21 cellular contexts compared by ENCODE assay signal in the genomic region with DNA sequence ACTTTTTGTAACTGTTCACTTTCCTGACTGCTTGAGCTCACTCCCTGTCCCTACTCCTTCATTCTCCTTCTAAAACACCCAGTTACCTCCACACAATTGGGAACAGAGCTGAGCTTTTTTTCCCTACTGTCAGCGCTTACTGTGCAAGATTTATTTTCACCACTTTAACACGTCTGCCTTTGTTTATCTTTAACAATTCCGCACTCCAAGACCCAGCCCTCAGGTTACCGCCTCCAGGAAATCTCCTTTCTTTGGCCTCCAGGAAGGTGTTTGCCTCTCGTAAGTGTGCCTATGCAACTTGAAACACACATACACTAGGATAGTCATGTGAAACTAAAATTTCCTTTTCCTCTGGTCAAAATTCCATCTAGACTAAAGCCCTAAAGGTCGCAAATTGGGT.
A peak's percentile ranks its signal among the peaks of the same experiment; 100 is the strongest.
DNase-seq lines count a peak whose midpoint lies in the region; ATAC-seq, FAIRE-seq and TF ChIP-seq lines count a peak whose summit lies in the region.
"Had no signal": no experiment of that assay in that cellular context is flagged by ENCODE, and none has a peak within 500 bp of the region (broad histone marks: within the 10 kb centered on the region; RNA-seq: fewer than 3 reads in every experiment).

No MANE protein-coding gene starts in this region.

- peak overlapping the region; percentile 8 for H2AFZ ChIP-seq in endothelial cell of umbilical vein (ENCODE audit: low read depth, low read length)

- peak overlapping the region in 2 of 3 experiments; percentile 2 to 23 for H3K27ac Mint-ChIP-seq in nephron
- H3K27ac Mint-ChIP-seq in activated T-helper 17 cell treated with anti-CD3 and anti-CD28 coated beads, Interleukin-2, amount 50 U/mL, for 72 hours, result no peak overlapping the region
- H3K27ac Mint-ChIP-seq: activated CD4-positive, alpha-beta memory T cell treated with anti-CD3 and anti-CD28 coated beads, Interleukin-2, amount 10 ng/mL, durations not matched to agents 7 days and 5 days; activated naive CD4-positive, alpha-beta T cell treated with anti-CD3 and anti-CD28 coated beads, Interleukin-2, amount 50 U/mL, for 72 hours had no signal

- no peaks in the 10 kb centered on the region for H3K79me2 ChIP-seq in endothelial cell of umbilical vein (ENCODE audit: control insufficient read depth, insufficient read depth, low read length)

- H3K27me3 Mint-ChIP-seq in nephron (ENCODE audit: low read depth), result peaks cover 8% of the 10 kb centered on the region
- H3K27me3 Mint-ChIP-seq in activated T-helper 17 cell treated with anti-CD3 and anti-CD28 coated beads, Interleukin-2, amount 50 U/mL, for 72 hours, result no peaks in the 10 kb centered on the region
- H3K27me3 Mint-ChIP-seq: activated CD4-positive, alpha-beta memory T cell treated with anti-CD3 and anti-CD28 coated beads, Interleukin-2, amount 10 ng/mL, durations not matched to agents 7 days and 5 days had no signal

- dilution Hi-C loops in endothelial cell of umbilical vein (cut with MboI; ENCODE audit: extremely low pct_ligation_motif_present, low sequenced_read_pairs), result no loop called here

- intact Hi-C loops in endothelial cell of umbilical vein (cut with micrococcal nuclease), result loop anchor here (1.0 to 5.0 kb wide), 8 partner anchors 16 to 1161 kb away; a partner anchor contains a TSS

- no peak for ATAC-seq in HG03108 (IDR thresholded peaks at IDR 0.05; ENCODE audit: unreplicated experiment)
- ATAC-seq in activated T-helper 17 cell treated with anti-CD3 and anti-CD28 coated beads, Interleukin-2, amount 50 U/mL, for 72 hours (replicated peaks), result no peak
- ATAC-seq: activated T-cell treated with anti-CD3 and anti-CD28 coated beads, Interleukin-2, amount 50 U/mL, for 4 hours had no signal

- H3K36me3 ChIP-seq in endothelial cell of umbilical vein (ENCODE audit: control insufficient read depth in 2 of 2, extremely low read depth in 1 of 2, insufficient read depth in 2 of 2, low read length in 2 of 2), result no peaks in the 10 kb centered on the region
- H3K36me3 ChIP-seq: BLaER1 treated with 17β-estradiol and CSF1 and Interleukin-3, amounts not matched to agents 10 nM and 100 nM had no signal

- no peak for FAIRE-seq in endothelial cell of umbilical vein (lab: Jason Lieb, UNC)

- POLR2A ChIA-PET in endothelial cell of umbilical vein (lab: Charles Lee), result interaction anchor here (0.6 to 1.5 kb wide), 2 partner anchors 18 to 746 kb away, joined by 3 read pairs; no protein-coding TSS in a partner anchor

- H3K4me2 ChIP-seq in endothelial cell of umbilical vein (ENCODE audit: insufficient read depth, low read length), result peak overlapping the region; percentile 67

- H3K36me3 Mint-ChIP-seq in nephron (ENCODE audit: low read depth), result no peaks in the 10 kb centered on the region
- H3K36me3 Mint-ChIP-seq in activated T-helper 17 cell treated with anti-CD3 and anti-CD28 coated beads, Interleukin-2, amount 50 U/mL, for 72 hours (ENCODE audit: low read depth), result no peaks in the 10 kb centered on the region
- H3K36me3 Mint-ChIP-seq: activated naive CD4-positive, alpha-beta T cell treated with anti-CD3 and anti-CD28 coated beads, Interleukin-2, amount 50 U/mL, for 72 hours had no signal

- no peaks in the 10 kb centered on the region for H3K9me3 ChIP-seq in endothelial cell of umbilical vein (replicated peaks; ENCODE audit: control insufficient read depth, insufficient read depth, low read length)
- H3K9me3 ChIP-seq: BLaER1 treated with 17β-estradiol and CSF1 and Interleukin-3, amounts not matched to agents 10 nM and 100 nM had no signal

- peak overlapping the region; percentile 100 for H3K27ac ChIP-seq in endothelial cell of umbilical vein (ENCODE audit: insufficient read depth, low read depth, low read length)
- H3K27ac ChIP-seq: 22Rv1 had no signal

- CTCF ChIA-PET in endothelial cell of umbilical vein (lab: Charles Lee), result interaction anchor here (1.1 to 2.4 kb wide), 9 partner anchors 13 to 1159 kb away, joined by 3 to 15 read pairs (median 5); no protein-coding TSS in a partner anchor

- TF ChIP-seq POLR2A in endothelial cell of umbilical vein (IDR thresholded peaks at IDR 0.05; ENCODE audit: low read depth, low read length), result no peak

- H3K4me1 Mint-ChIP-seq in nephron, result peaks cover 16% of the 10 kb centered on the region
- H3K4me1 Mint-ChIP-seq in activated T-helper 17 cell treated with anti-CD3 and anti-CD28 coated beads, Interleukin-2, amount 50 U/mL, for 72 hours, result no peaks in the 10 kb centered on the region

- DNase-seq in NCI-H1417 (lab: John Stamatoyannopoulos, UW) (peak in 2 of 3 experiments; percentile 13 to 16), NCI-H1417 treated with DMSO at 0.1 percent for 48 hours (lab: John Stamatoyannopoulos, UW) (no peak), endothelial cell of umbilical vein (ENCODE audit: low read depth, low spot score) (no peak), HPDE6-E6E7 (ENCODE audit: extremely low spot score) (no peak), NCI-H2227 (lab: John Stamatoyannopoulos, UW; ENCODE audit: unreplicated experiment) (no peak)
- DNase-seq: activated CD4-positive, alpha-beta memory T cell treated with anti-CD3 and anti-CD28 coated beads, Interleukin-2, amount 10 ng/mL, durations not matched to agents 7 days and 5 days; activated T-cell treated with anti-CD3 and anti-CD28 coated beads, Interleukin-2, amount 50 U/mL, for 4 hours; DMS 273 treated with DMSO at 0.1 percent for 48 hours; hippocampal formation; kidney; NCI-H1105; NK-92 treated with Interleukin-12 subunit alpha and Interleukin-12 subunit beta, amount 100 ng/mL, for 24 hours; nucleus accumbens; stimulated activated CD4-positive, alpha-beta T cell treated with anti-CD3 and anti-CD28 coated beads, Interleukin-4, amount 100 ng/mL, for 24 hours; T-helper 1 cell had no signal

- H3K4me3 Mint-ChIP-seq in nephron, result no peak overlapping the region
- H3K4me3 Mint-ChIP-seq in activated T-helper 17 cell treated with anti-CD3 and anti-CD28 coated beads, Interleukin-2, amount 50 U/mL, for 72 hours, result no peak overlapping the region
- H3K4me3 Mint-ChIP-seq: activated CD4-positive, alpha-beta memory T cell treated with anti-CD3 and anti-CD28 coated beads, Interleukin-2, amount 10 ng/mL, durations not matched to agents 7 days and 5 days; activated T-cell treated with anti-CD3 and anti-CD28 coated beads, Interleukin-2, amount 50 U/mL, for 4 hours had no signal

- H3K27me3 ChIP-seq in endothelial cell of umbilical vein (ENCODE audit: control insufficient read depth in 2 of 2, insufficient read depth in 2 of 2, low read length in 2 of 2), result no peaks in the 10 kb centered on the region
- H3K27me3 ChIP-seq: BLaER1 treated with 17β-estradiol and CSF1 and Interleukin-3, amounts not matched to agents 10 nM and 100 nM had no signal

- no peaks in the 10 kb centered on the region for H4K20me1 ChIP-seq in endothelial cell of umbilical vein (replicated peaks; ENCODE audit: control insufficient read depth, extremely low read depth, insufficient read depth, low read length)
- H4K20me1 ChIP-seq: BLaER1 treated with 17β-estradiol and CSF1 and Interleukin-3, amounts not matched to agents 10 nM and 100 nM had no signal

- BruUV-seq in endothelial cell of umbilical vein (replicated peaks; lab: Mats Ljungman, UMichigan), result no TSS peak

- no peaks in the 10 kb centered on the region for H3K9me1 ChIP-seq in endothelial cell of umbilical vein (replicated peaks; ENCODE audit: control insufficient read depth, extremely low read depth, insufficient read depth, low read length)

- H3K4me3 ChIP-seq in endothelial cell of umbilical vein (replicated peaks in 1 of 3; ENCODE audit: insufficient read depth in 1 of 3, low read depth in 1 of 3, low read length in 3 of 3), result no peak overlapping the region
- H3K4me3 ChIP-seq: BLaER1 treated with 17β-estradiol and CSF1 and Interleukin-3, amounts not matched to agents 10 nM and 100 nM had no signal

- peaks cover 37% of the 10 kb centered on the region for H3K4me1 ChIP-seq in endothelial cell of umbilical vein (ENCODE audit: control insufficient read depth, extremely low read depth, insufficient read depth, low read length)

- no peak for TF ChIP-seq CTCF in endothelial cell of umbilical vein (IDR thresholded peaks at IDR 0.05; ENCODE audit: extremely low read depth in 1 of 2, insufficient read depth in 1 of 2, low read depth in 1 of 2, low read length in 2 of 2)
- no peak for TF ChIP-seq CTCF in nephron (IDR thresholded peaks at IDR 0.05; ENCODE audit: unreplicated experiment in 3 of 3)

- no peaks in the 10 kb centered on the region for H3K9me3 Mint-ChIP-seq in nephron
- no peaks in the 10 kb centered on the region for H3K9me3 Mint-ChIP-seq in activated T-helper 17 cell treated with anti-CD3 and anti-CD28 coated beads, Interleukin-2, amount 50 U/mL, for 72 hours
- H3K9me3 Mint-ChIP-seq: activated CD4-positive, alpha-beta memory T cell treated with anti-CD3 and anti-CD28 coated beads, Interleukin-2, amount 10 ng/mL, durations not matched to agents 7 days and 5 days; activated T-cell treated with anti-CD3 and anti-CD28 coated beads, Interleukin-2, amount 50 U/mL, for 4 hours had no signal

- H3K9ac ChIP-seq in endothelial cell of umbilical vein (replicated peaks; ENCODE audit: extremely low read depth, insufficient read depth, low read length), result peak overlapping the region; percentile 74

TF ChIP-seq in endothelial cell of umbilical vein, 7 proteins besides CTCF, POLR2A, EP300 and RAD21:
- TF ChIP-seq JUN (IDR thresholded peaks at IDR 0.05; ENCODE audit: borderline replicate concordance, insufficient read depth, insufficient read length, low read depth) (no peak), MYC (IDR thresholded peaks at IDR 0.05; ENCODE audit: low read depth, low read length) (no peak), POLR2AphosphoS5 (IDR thresholded peaks at IDR 0.05; ENCODE audit: insufficient read depth, low read depth, low read length) (no peak), GATA2 (IDR thresholded peaks at IDR 0.05; ENCODE audit: insufficient read depth, insufficient read length, low read depth, low read length) (no peak), FOS (IDR thresholded peaks at IDR 0.05; ENCODE audit: borderline replicate concordance, insufficient read depth, low read length) (no peak), EZH2 (IDR thresholded peaks at IDR 0.05; ENCODE audit: borderline replicate concordance, low read depth, low read length, severe bottlenecking) (no peak)
- TF ChIP-seq, protein P1, sequence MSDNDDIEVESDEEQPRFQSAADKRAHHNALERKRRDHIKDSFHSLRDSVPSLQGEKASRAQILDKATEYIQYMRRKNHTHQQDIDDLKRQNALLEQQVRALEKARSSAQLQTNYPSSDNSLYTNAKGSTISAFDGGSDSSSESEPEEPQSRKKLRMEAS (IDR thresholded peaks at IDR 0.05; ENCODE audit: insufficient read depth, insufficient read length), result no peak

Comparison
In these comparisons a context has a peak if more than half of its experiments do, and no peak if none do; other contexts are left out.
1. DNase-seq: peak in NCI-H1417 (2 of 3); none in NCI-H1417 treated with DMSO at 0.1 percent for 48 hours (single experiment), endothelial cell of umbilical vein (single experiment), HPDE6-E6E7 (single experiment) and NCI-H2227 (single experiment).